Comparison of ENCODE assay signal across 1 cellular context in the genomic region with DNA sequence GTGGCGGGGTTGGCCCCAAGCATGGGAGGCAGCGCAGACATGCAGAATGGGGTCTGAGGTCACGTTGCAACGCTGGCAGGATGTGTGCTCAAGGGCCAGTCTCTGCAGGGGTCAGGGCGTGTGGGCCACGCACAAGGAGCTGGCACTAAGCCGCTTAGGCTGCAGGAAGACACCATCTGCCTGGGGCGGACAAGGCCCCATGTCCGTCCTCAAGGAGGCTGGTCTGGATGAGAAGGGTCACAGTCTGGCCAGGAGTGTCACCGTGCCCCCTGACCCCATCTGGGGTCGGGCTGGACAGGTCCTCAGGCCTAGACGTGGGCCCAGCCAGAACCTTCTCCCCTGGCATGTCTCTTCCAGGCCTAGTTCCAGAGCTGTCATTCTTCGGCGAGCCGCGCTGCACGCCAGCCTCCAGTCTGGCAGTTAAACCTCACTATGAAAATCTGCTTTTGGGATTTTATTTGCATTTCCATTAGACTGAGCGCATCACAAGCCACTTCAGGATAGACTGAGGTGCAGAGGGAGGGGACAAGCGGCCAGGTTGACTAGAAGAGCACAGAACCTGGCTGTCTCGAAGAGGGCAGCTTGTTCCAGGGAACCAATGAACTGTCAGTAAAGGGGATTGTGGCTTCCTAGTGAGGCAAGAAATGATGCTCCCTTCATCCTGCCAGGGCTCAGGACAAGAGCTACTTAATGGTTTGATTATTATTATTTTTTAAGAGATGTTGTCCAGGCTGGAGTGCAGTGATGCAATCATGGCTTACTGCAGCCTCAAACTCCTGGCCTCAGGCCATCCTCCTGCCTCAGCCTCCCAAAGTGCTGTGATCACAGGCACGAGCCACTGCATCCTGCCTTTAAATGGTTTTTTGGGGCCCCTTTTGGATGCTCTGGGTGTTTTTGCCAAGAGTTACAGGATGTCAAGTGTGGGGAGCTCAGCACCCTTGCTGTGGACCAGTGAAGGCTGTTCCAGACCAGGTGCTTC.
TF ChIP-seq lines count a peak whose summit lies in the region.

No MANE protein-coding gene starts in this region.

TF ChIP-seq in SK-N-SH treated with all-trans-retinoic acid at 6 μM for 48 hours, 23 proteins besides CTCF, POLR2A, EP300 and RAD21 (continued from another document):
- TF ChIP-seq, protein P1, sequence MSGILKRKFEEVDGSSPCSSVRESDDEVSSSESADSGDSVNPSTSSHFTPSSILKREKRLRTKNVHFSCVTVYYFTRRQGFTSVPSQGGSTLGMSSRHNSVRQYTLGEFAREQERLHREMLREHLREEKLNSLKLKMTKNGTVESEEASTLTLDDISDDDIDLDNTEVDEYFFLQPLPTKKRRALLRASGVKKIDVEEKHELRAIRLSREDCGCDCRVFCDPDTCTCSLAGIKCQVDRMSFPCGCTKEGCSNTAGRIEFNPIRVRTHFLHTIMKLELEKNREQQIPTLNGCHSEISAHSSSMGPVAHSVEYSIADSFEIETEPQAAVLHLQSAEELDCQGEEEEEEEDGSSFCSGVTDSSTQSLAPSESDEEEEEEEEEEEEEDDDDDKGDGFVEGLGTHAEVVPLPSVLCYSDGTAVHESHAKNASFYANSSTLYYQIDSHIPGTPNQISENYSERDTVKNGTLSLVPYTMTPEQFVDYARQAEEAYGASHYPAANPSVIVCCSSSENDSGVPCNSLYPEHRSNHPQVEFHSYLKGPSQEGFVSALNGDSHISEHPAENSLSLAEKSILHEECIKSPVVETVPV (CRISPR knock-in tag; IDR thresholded peaks at IDR 0.05) = no peak
